1 cellular context compared by ENCODE assay signal in the genomic region with DNA sequence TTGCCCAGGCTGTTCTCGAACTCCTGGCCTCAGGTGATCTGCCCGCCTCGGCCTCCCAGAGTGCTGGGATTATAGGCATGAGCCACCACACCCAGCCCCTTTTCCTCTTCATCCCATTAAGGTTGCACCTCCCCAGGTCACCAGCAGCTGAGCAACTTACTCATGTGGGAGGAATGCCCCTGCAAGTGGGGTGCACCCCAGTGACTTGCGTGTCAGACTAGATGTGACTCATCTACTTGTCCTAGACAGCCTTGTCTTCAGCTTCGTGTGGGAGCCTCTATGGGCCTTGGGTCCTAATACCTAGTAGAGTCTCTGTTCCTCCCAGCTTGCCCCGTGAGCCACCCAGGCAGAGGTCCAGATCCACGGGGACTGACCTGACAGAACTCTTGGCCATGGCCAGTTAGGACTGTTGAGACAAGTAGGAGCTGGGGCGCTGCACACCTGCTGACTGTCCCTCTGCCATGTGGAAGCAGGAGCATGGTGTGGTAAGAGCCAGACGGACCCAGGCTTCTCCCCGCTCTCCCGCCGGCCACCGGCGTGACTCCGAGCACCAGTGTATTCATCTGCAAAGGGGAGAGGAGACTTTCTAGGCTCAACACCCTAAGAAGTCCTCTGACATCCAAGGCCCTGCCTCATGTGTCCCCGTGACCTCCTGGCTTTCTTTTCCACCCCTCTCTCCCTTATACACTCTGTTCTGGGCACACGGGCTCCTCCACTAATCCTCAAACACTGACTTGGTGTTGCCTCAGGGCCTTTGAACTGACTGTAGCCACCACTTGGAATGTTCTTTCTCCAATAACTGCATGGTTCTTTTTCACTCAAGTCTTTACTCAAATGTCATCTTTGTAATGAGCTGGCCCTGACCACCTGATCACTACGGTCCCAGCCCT.
TF ChIP-seq lines count a peak whose summit lies in the region.

No MANE protein-coding gene starts in this region.

TF ChIP-seq in A549, 52 proteins besides CTCF, POLR2A, EP300 and RAD21 (continued from another document):
- TF ChIP-seq HOXB13 (CRISPR knock-in tag; IDR thresholded peaks at IDR 0.05; ENCODE audit: low read depth) (no peak), HDAC2 (IDR thresholded peaks at IDR 0.05) (no peak), HEYL (CRISPR knock-in tag; IDR thresholded peaks at IDR 0.05) (no peak), NPAS2 (CRISPR knock-in tag; IDR thresholded peaks at IDR 0.05; ENCODE audit: borderline replicate concordance) (no peak), RNF2 (IDR thresholded peaks at IDR 0.05; ENCODE audit: borderline replicate concordance, low read depth) (no peak), MAZ (IDR thresholded peaks at IDR 0.05; ENCODE audit: borderline replicate concordance, low read depth, low read length) (no peak), PHF8 (IDR thresholded peaks at IDR 0.05; ENCODE audit: borderline replicate concordance, low read depth) (no peak), MAFK (IDR thresholded peaks at IDR 0.05; ENCODE audit: partially characterized antibody) (no peak), HOXB5 (CRISPR knock-in tag; IDR thresholded peaks at IDR 0.05) (no peak), CHD2 (IDR thresholded peaks at IDR 0.05; ENCODE audit: low read length, partially characterized antibody) (no peak), NFE2L2 (conservative IDR thresholded peaks at IDR 0.05; ENCODE audit: low read length) (no peak), KDM1A (IDR thresholded peaks at IDR 0.05; ENCODE audit: low read depth) (0 out of 2 replicates have a peak, but pooled peaks have one; percentile 12), GATA3 (IDR thresholded peaks at IDR 0.05; ENCODE audit: borderline replicate concordance) (peak; percentile 64; the same call in 1 of the 2 replicates), FOXS1 (CRISPR knock-in tag; IDR thresholded peaks at IDR 0.05) (no peak), ZFP36 (IDR thresholded peaks at IDR 0.05; ENCODE audit: borderline replicate concordance, partially characterized antibody) (no peak), RARB (CRISPR knock-in tag; IDR thresholded peaks at IDR 0.05) (no peak), JUNB (IDR thresholded peaks at IDR 0.05) (peak; percentile 62; the same call in 1 of the 2 replicates), EHMT2 (IDR thresholded peaks at IDR 0.05; ENCODE audit: low read depth) (no peak), JUN (IDR thresholded peaks at IDR 0.05) (peak in 1 of 2 experiments; percentile 45; a peak in 1 of 5 replicates), EHF (CRISPR knock-in tag; IDR thresholded peaks at IDR 0.05) (no peak), SREBF2 (IDR thresholded peaks at IDR 0.05) (no peak), MYC (IDR thresholded peaks at IDR 0.05; ENCODE audit: borderline replicate concordance, low read length) (no peak)
- TF ChIP-seq, protein P1, sequence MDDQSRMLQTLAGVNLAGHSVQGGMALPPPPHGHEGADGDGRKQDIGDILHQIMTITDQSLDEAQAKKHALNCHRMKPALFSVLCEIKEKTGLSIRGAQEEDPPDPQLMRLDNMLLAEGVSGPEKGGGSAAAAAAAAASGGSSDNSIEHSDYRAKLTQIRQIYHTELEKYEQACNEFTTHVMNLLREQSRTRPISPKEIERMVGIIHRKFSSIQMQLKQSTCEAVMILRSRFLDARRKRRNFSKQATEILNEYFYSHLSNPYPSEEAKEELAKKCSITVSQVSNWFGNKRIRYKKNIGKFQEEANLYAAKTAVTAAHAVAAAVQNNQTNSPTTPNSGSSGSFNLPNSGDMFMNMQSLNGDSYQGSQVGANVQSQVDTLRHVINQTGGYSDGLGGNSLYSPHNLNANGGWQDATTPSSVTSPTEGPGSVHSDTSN (IDR thresholded peaks at IDR 0.05), result peak; percentile 63; the same call in 1 of the 2 replicates
- TF ChIP-seq, protein P2, sequence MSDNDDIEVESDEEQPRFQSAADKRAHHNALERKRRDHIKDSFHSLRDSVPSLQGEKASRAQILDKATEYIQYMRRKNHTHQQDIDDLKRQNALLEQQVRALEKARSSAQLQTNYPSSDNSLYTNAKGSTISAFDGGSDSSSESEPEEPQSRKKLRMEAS (IDR thresholded peaks at IDR 0.05), result peak; percentile 67; the same call in 1 of the 2 replicates
- TF ChIP-seq, protein P3, sequence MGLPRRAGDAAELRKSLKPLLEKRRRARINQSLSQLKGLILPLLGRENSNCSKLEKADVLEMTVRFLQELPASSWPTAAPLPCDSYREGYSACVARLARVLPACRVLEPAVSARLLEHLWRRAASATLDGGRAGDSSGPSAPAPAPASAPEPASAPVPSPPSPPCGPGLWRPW (IDR thresholded peaks at IDR 0.05), result no peak
- TF ChIP-seq, protein P4, sequence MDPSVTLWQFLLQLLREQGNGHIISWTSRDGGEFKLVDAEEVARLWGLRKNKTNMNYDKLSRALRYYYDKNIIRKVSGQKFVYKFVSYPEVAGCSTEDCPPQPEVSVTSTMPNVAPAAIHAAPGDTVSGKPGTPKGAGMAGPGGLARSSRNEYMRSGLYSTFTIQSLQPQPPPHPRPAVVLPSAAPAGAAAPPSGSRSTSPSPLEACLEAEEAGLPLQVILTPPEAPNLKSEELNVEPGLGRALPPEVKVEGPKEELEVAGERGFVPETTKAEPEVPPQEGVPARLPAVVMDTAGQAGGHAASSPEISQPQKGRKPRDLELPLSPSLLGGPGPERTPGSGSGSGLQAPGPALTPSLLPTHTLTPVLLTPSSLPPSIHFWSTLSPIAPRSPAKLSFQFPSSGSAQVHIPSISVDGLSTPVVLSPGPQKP (IDR thresholded peaks at IDR 0.05; ENCODE audit: low read depth, low read length), result no peak
- TF ChIP-seq, protein P5, sequence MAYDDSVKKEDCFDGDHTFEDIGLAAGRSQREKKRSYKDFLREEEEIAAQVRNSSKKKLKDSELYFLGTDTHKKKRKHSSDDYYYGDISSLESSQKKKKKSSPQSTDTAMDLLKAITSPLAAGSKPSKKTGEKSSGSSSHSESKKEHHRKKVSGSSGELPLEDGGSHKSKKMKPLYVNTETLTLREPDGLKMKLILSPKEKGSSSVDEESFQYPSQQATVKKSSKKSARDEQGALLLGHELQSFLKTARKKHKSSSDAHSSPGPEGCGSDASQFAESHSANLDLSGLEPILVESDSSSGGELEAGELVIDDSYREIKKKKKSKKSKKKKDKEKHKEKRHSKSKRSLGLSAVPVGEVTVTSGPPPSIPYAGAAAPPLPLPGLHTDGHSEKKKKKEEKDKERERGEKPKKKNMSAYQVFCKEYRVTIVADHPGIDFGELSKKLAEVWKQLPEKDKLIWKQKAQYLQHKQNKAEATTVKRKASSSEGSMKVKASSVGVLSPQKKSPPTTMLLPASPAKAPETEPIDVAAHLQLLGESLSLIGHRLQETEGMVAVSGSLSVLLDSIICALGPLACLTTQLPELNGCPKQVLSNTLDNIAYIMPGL (CRISPR knock-in tag; IDR thresholded peaks at IDR 0.05; ENCODE audit: borderline replicate concordance), result no peak
- TF ChIP-seq, protein P6, sequence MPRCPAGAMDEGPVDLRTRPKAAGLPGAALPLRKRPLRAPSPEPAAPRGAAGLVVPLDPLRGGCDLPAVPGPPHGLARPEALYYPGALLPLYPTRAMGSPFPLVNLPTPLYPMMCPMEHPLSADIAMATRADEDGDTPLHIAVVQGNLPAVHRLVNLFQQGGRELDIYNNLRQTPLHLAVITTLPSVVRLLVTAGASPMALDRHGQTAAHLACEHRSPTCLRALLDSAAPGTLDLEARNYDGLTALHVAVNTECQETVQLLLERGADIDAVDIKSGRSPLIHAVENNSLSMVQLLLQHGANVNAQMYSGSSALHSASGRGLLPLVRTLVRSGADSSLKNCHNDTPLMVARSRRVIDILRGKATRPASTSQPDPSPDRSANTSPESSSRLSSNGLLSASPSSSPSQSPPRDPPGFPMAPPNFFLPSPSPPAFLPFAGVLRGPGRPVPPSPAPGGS (IDR thresholded peaks at IDR 0.05), result no peak
